In genomic region chr22:38412435-38413084, GRCh38 we compare ENCODE assay signal across 8 cellular contexts. TPM values are rescaled to one million over a fixed set of nuclear protein-coding genes. Genes with fewer than 3 reads are reported as not detected.
A peak's percentile ranks its signal among the peaks of the same experiment; 100 is the strongest.
DNase-seq lines count a peak whose midpoint lies in the region; ATAC-seq and TF ChIP-seq lines count a peak whose summit lies in the region.

No MANE protein-coding gene starts in this region.

- H3F3A ChIP-seq in SK-N-SH (replicated peaks; ENCODE audit: insufficient read depth): no peaks in the 10 kb centered on the region

- H2AFZ ChIP-seq in SK-N-SH (ENCODE audit: low read depth): peak overlapping the region; percentile 41; the same call in 1 of the 2 replicates

- H3K9me3 Mint-ChIP-seq in MCF 10A (ENCODE audit: unreplicated experiment): no peaks in the 10 kb centered on the region

- no peak overlapping the region for H3K27ac ChIP-seq in SK-N-SH (ENCODE audit: low read depth in 2 of 2, low read length in 1 of 2)

- H3K36me3 ChIP-seq in GM06990 (ENCODE audit: control insufficient read depth, insufficient read depth, low read length) (no peaks in the 10 kb centered on the region), SK-N-SH (replicated peaks in 1 of 2; ENCODE audit: control insufficient read depth in 1 of 2, insufficient read depth in 2 of 2, low read length in 1 of 2) (no peaks in the 10 kb centered on the region)

- no peak for TF ChIP-seq EP300 in SK-N-SH (IDR thresholded peaks at IDR 0.05; ENCODE audit: borderline replicate concordance in 1 of 2, low read depth in 1 of 2, low read length in 1 of 2)

- H4K20me1 ChIP-seq in SK-N-SH (ENCODE audit: insufficient read depth): no peaks in the 10 kb centered on the region

- H3K4me3 ChIP-seq in GM06990 (replicated peaks; ENCODE audit: low read depth, low read length) (no peak overlapping the region), SK-N-SH (ENCODE audit: low read depth in 2 of 2, low read length in 1 of 2) (peak overlapping the region; percentile 21 to 26)

- TF ChIP-seq CTCF in GM06990 (IDR thresholded peaks at IDR 0.05; ENCODE audit: insufficient read depth, low read length, poor library complexity, severe bottlenecking) (peak; percentile 42), SK-N-SH (IDR thresholded peaks at IDR 0.05) (peak; percentile 64), MCF 10A (IDR thresholded peaks at IDR 0.05; ENCODE audit: unreplicated experiment) (peak; percentile 74)

- no peak overlapping the region for H3K27ac Mint-ChIP-seq in MCF 10A (ENCODE audit: low read depth, unreplicated experiment)

- CTCF ChIA-PET in SK-N-SH (lab: Yijun Ruan, JAX) (interaction anchor here (1.0 to 1.5 kb wide), 4 partner anchors 11 to 160 kb away, joined by 3 to 5 read pairs (median 4); no protein-coding TSS in a partner anchor), MCF 10A (lab: Yijun Ruan, JAX) (interaction anchor here (1.2 to 1.7 kb wide), 2 partner anchors 12 to 62 kb away, joined by 3 to 7 read pairs; no protein-coding TSS in a partner anchor)

- no peaks in the 10 kb centered on the region for H3K79me2 ChIP-seq in SK-N-SH (ENCODE audit: insufficient read depth)

- H3K27me3 ChIP-seq in GM06990 (replicated peaks; ENCODE audit: control insufficient read depth, insufficient read depth, low read length) (no peaks in the 10 kb centered on the region), SK-N-SH (ENCODE audit: insufficient read depth) (no peaks in the 10 kb centered on the region)

- TF ChIP-seq RAD21 in SK-N-SH (IDR thresholded peaks at IDR 0.05; ENCODE audit: low read length): peak; percentile 18; the same call in 1 of the 2 replicates

- H3K4me2 ChIP-seq in SK-N-SH: peak overlapping the region; percentile 67

- POLR2A ChIA-PET in SK-N-SH (lab: Yijun Ruan, JAX) (no interaction called here), MCF 10A (lab: Yijun Ruan, JAX) (no interaction called here)

- DNase-seq in GM06990 (ENCODE audit: extremely low read depth, insufficient read length) (no peak), SK-N-SH (peak; percentile 85), MCF 10A (ENCODE audit: unreplicated experiment) (no peak), left kidney (ENCODE audit: low read depth, low spot score) (peak; percentile 46), pons (ENCODE audit: low spot score) (no peak)
- peak; percentile 71 for DNase-seq in stimulated activated naive CD8-positive, alpha-beta T cell treated with anti-CD3 and anti-CD28 coated beads, Interleukin-15, Interleukin-2, amounts not matched to agents 100 U/mL and 50 U/mL, for 24 hours

- 6% methylated on average over 15 of the region's 45 CpGs for WGBS in SK-N-SH (ENCODE audit: low lambda C conversion rate)

- peak; percentile 57 for ATAC-seq in stimulated activated naive CD8-positive, alpha-beta T cell treated with anti-CD3 and anti-CD28 coated beads, Interleukin-15, Interleukin-2, amounts not matched to agents 100 U/mL and 50 U/mL, for 24 hours
- ATAC-seq in HG02610 (IDR thresholded peaks at IDR 0.05; ENCODE audit: unreplicated experiment) (no peak), GM21526 (IDR thresholded peaks at IDR 0.05; ENCODE audit: low FRiP score, unreplicated experiment) (no peak)

- no peaks in the 10 kb centered on the region for H3K9me2 ChIP-seq in SK-N-SH

- no peaks in the 10 kb centered on the region for H3K9me3 ChIP-seq in SK-N-SH

- no peak overlapping the region for H3K4me3 Mint-ChIP-seq in MCF 10A (ENCODE audit: unreplicated experiment)

- H3K4me1 ChIP-seq in SK-N-SH (ENCODE audit: control insufficient read depth in 1 of 2, insufficient read depth in 2 of 2, low read depth in 1 of 2, low read length in 1 of 2): peaks cover 0 to 3% of the 10 kb centered on the region in 2 experiments; a peak in 1 of 4 replicates

- H3K9ac ChIP-seq in SK-N-SH: no peak overlapping the region

- no peaks in the 10 kb centered on the region for H3K36me3 Mint-ChIP-seq in MCF 10A (ENCODE audit: insufficient read depth, unreplicated experiment)

- BruUV-seq in MCF 10A (replicated peaks; lab: Mats Ljungman, UMichigan): no TSS peak

- no peaks in the 10 kb centered on the region for H3K4me1 Mint-ChIP-seq in MCF 10A (ENCODE audit: insufficient read depth, unreplicated experiment)

- intact Hi-C loops in MCF 10A (cut with micrococcal nuclease): loop anchor here (10.0 kb wide), 1 partner anchor 162 kb away; the partner anchor contains the start of gene DMC1

- no peaks in the 10 kb centered on the region for H3K27me3 Mint-ChIP-seq in MCF 10A (ENCODE audit: insufficient read depth, unreplicated experiment)

TF ChIP-seq in SK-N-SH, 30 proteins besides CTCF, POLR2A, EP300 and RAD21:
- TF ChIP-seq SMC3 (IDR thresholded peaks at IDR 0.05; ENCODE audit: low read depth, low read length) (peak; percentile 21; the same call in 1 of the 2 replicates), ZBTB33 (IDR thresholded peaks at IDR 0.05; ENCODE audit: borderline replicate concordance, low read depth) (no peak), USF1 (IDR thresholded peaks at IDR 0.05; ENCODE audit: borderline replicate concordance, low read depth) (peak; percentile 36; the same call in 1 of the 2 replicates), REST (IDR thresholded peaks at IDR 0.05; ENCODE audit: low read depth, low read length) (peak; percentile 58; the same call in 1 of the 2 replicates), TEAD4 (IDR thresholded peaks at IDR 0.05; ENCODE audit: borderline replicate concordance, insufficient read depth) (no peak)

RNA-seq across cellular contexts. Expression of gene KCNJ4, which starts 42.4 kb away (rescaled TPM):
- polyA plus RNA-seq in SK-N-SH (2012; rRNA removed): not detected in 2 replicates
- polyA plus RNA-seq in SK-N-SH (2012; cell fraction: cytosol; rRNA removed): not detected in 2 replicates
- not detected in 2 replicates for polyA plus RNA-seq in SK-N-SH (2012; cell fraction: nucleus; rRNA removed)
- not detected in 2 replicates for total RNA-seq in MCF 10A (2022)

RNA-seq across cellular contexts. Expression of gene KDELR3, which starts 55.3 kb away (rescaled TPM):
- 16.5 and 17.1 TPM in 2 replicates for polyA plus RNA-seq in SK-N-SH (2012; rRNA removed)
- 17.9 and 19.3 TPM in 2 replicates for polyA plus RNA-seq in SK-N-SH (2012; cell fraction: cytosol; rRNA removed)
- 7.7 and 13.2 TPM in 2 replicates for polyA plus RNA-seq in SK-N-SH (2012; cell fraction: nucleus; rRNA removed)
- 6.4 and 11.5 TPM in 2 replicates for total RNA-seq in MCF 10A (2022)

Comparison
In these comparisons a context has a peak if more than half of its experiments do, and no peak if none do; other contexts are left out.
1. DNase-seq: peak in SK-N-SH (single experiment), left kidney (single experiment) and stimulated activated naive CD8-positive, alpha-beta T cell treated with anti-CD3 and anti-CD28 coated beads, Interleukin-15, Interleukin-2, amounts not matched to agents 100 U/mL and 50 U/mL, for 24 hours (single experiment); none in GM06990 (single experiment), MCF 10A (single experiment) and pons (single experiment).
2. Peak in every context shown above with its lines, with median percentiles within 50 percentile points of each other: CTCF ChIP-seq.